Comparison of ENCODE assay signal across 25 cellular contexts in genomic region chr10:88508054-88508453, GRCh38.
"Had no signal": no experiment of that assay in that cellular context is flagged by ENCODE, and none has a peak within 500 bp of the region (broad histone marks: within the 10 kb centered on the region; RNA-seq: fewer than 3 reads in every experiment).

No MANE protein-coding gene starts in this region.

- H3K9me3 ChIP-seq: MG63, SK-N-SH had no signal

- H3K9me3 Mint-ChIP-seq: T-cell had no signal

- H3K4me3 ChIP-seq: MG63 had no signal

- DNase-seq: IMR-90, Karpas-422, KG1, MG63, NCI-H1092, NCI-H1105 treated with DMSO at 0.1 percent for 48 hours, NCI-H1417 treated with DMSO at 0.1 percent for 48 hours, NCI-H146, NCI-H1694 treated with DMSO at 0.1 percent for 48 hours, NCI-H1930, NCI-H2081, NCI-H2171, NCI-H226, NCI-H446, NCI-H510A, NCI-H524 treated with DMSO at 0.1 percent for 48 hours, NCI-H748 treated with DMSO at 0.1 percent for 48 hours, PC-3, SHP77, SK-N-SH, SW 1271, T-cell had no signal

- H3K9ac ChIP-seq: SK-N-SH had no signal

- H3K4me1 Mint-ChIP-seq: T-cell had no signal

- H3K4me2 ChIP-seq: SK-N-SH had no signal

- ATAC-seq: HepG2, Panc1, PC-3, T-cell had no signal

- H3K27me3 ChIP-seq: MG63 had no signal

- H3K27ac ChIP-seq: RWPE1 had no signal

- H3K4me3 Mint-ChIP-seq: T-cell had no signal

- FAIRE-seq: HepG2 had no signal

- H3K36me3 ChIP-seq: MG63 had no signal

- H3K36me3 Mint-ChIP-seq: T-cell had no signal

- H3K27ac Mint-ChIP-seq: T-cell had no signal
